In the genomic region with DNA sequence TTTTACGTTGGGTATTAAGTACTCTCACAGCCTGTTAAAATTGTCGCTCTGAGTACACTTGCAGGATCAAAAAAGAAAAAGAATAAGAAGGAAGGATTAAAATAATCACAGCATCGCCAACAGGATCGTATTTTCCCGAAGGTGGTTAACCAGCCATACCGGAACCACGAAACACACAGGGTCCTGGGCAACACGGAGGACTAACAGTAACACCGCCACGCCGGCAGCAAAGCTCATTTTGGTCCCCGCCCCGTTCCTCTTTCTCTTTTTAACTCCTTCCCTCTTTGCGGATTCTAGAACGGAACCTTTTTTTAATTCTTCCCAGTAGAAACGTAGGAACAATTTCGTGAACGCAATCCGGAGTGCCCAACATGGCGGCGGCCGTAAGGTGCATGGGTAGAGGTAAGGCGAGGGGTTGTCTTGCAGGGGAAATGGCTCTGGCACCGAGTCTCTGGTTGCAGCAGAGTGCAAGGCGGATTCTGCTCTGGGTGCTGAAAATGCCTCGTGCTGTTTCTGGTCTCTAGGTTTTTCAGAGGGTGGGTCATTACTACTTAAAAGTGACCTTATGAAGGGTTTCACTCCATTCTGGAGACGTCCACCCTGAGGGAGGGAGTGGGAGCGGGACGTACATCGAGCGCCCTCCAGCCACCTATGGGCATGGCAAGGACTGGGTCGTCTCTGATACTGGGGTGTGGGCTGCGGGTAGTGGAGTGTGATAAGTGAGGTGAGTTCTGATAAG, we compare ENCODE assay signal across 8 cellular contexts. TPM values are rescaled to one million over a fixed set of nuclear protein-coding genes. Genes with fewer than 3 reads are reported as not detected.
DNase-seq lines count a peak whose midpoint lies in the region; ATAC-seq and TF ChIP-seq lines count a peak whose summit lies in the region.

TSS of gene MRPL1 (plus strand) at position 353 of the 739 bp plus-strand sequence. CDS start at position 372, 19 bp downstream.

- peak within 1 kb of the TSS; percentile 98 to 100 for H3K27ac Mint-ChIP-seq in activated naive CD4-positive, alpha-beta T cell treated with anti-CD3 and anti-CD28 coated beads, Interleukin-2, amount 50 U/mL, for 72 hours

- no peak for TF ChIP-seq CTCF in omental fat pad (IDR thresholded peaks at IDR 0.05)
- no peak for TF ChIP-seq CTCF in testis (IDR thresholded peaks at IDR 0.05)

- peak; percentile 98 for DNase-seq in NCI-H1092 treated with DMSO at 0.1 percent for 48 hours (lab: John Stamatoyannopoulos, UW)
- DNase-seq in SKM-1 (lab: John Stamatoyannopoulos, UW; ENCODE audit: unreplicated experiment): peak; percentile 95
- DNase-seq in activated naive CD4-positive, alpha-beta T cell treated with anti-CD3 and anti-CD28 coated beads, Interleukin-2, amount 50 U/mL, for 72 hours (ENCODE audit: low spot score in 2 of 2): peak; percentile 83 to 84
- peak; percentile 89 for DNase-seq in glomerular endothelial cell (ENCODE audit: extremely low read depth, low read depth, low spot score)
- peak; percentile 47 for DNase-seq in omental fat pad (ENCODE audit: low spot score)
- DNase-seq in testis: peak; percentile 95

- ATAC-seq in HG02610 (IDR thresholded peaks at IDR 0.05; ENCODE audit: unreplicated experiment): peak; percentile 83
- ATAC-seq in activated naive CD4-positive, alpha-beta T cell treated with anti-CD3 and anti-CD28 coated beads, Interleukin-2, amount 50 U/mL, for 72 hours: peak; percentile 80 to 84
- ATAC-seq in omental fat pad (ENCODE audit: low FRiP score): peak; percentile 97

- intact Hi-C loops in testis (cut with DNase I; ENCODE audit: low total_unique reads): no loop called here

- peaks cover 6% of the 10 kb centered on the region for H3K4me1 ChIP-seq in testis

- no peaks in the 10 kb centered on the region for H3K9me3 ChIP-seq in testis

- WGBS in testis, 2 donors: 0% methylated on average over 30 to 33 of the region's 33 CpGs

- H3K27me3 ChIP-seq in testis: no peaks in the 10 kb centered on the region

- H3K9me3 Mint-ChIP-seq in activated naive CD4-positive, alpha-beta T cell treated with anti-CD3 and anti-CD28 coated beads, Interleukin-2, amount 50 U/mL, for 72 hours: no peaks in the 10 kb centered on the region

- no peak for TF ChIP-seq POLR2A in testis (IDR thresholded peaks at IDR 0.05)

- H3K4me3 ChIP-seq in GM08714 (ENCODE audit: low read length): peak within 1 kb of the TSS; percentile 85
- peak within 1 kb of the TSS; percentile 66 to 73 for H3K4me3 ChIP-seq in testis

- peaks cover 18 to 20% of the 10 kb centered on the region in 2 donors for H3K36me3 Mint-ChIP-seq in activated naive CD4-positive, alpha-beta T cell treated with anti-CD3 and anti-CD28 coated beads, Interleukin-2, amount 50 U/mL, for 72 hours

- peak within 1 kb of the TSS; percentile 83 to 96 for H3K27ac ChIP-seq in testis

- H3K36me3 ChIP-seq in testis (ENCODE audit: low read depth, missing control alignments): no peaks in the 10 kb centered on the region

RNA-seq across cellular contexts. Expression of gene MRPL1, which starts in this region (rescaled TPM):
- total RNA-seq in activated naive CD4-positive, alpha-beta T cell treated with anti-CD3 and anti-CD28 coated beads, Interleukin-2, amount 50 U/mL, for 72 hours: 10 to 100 TPM; 21.0 to 47.2 TPM
- total RNA-seq in glomerular endothelial cell: 22.3 and 30.5 TPM in 2 replicates
- 10 to 100 TPM; 17.1 to 20.5 (median 18.7) TPM for total RNA-seq in omental fat pad
- 10 to 100 TPM; 16.6 to 17.9 TPM for total RNA-seq in testis
- 11.5 TPM for polyA plus RNA-seq in testis (ENCODE audit: insufficient read depth, low read depth, low replicate concordance)

Comparison
In these comparisons a context has a peak if more than half of its experiments do, and no peak if none do; other contexts are left out.
1. Peak in every context shown above with its lines: DNase-seq, ATAC-seq, H3K4me3 ChIP-seq and H3K27ac ChIP-seq.
2. DNase-seq: peak in every context shown above with its lines; median percentile 98 in NCI-H1092 treated with DMSO at 0.1 percent for 48 hours; 95 in SKM-1; 95 in testis; 89 in glomerular endothelial cell; 84 in activated naive CD4-positive, alpha-beta T cell treated with anti-CD3 and anti-CD28 coated beads, Interleukin-2, amount 50 U/mL, for 72 hours; 47 in omental fat pad.